Comparison of ENCODE assay signal across 28 cellular contexts in the genomic region with DNA sequence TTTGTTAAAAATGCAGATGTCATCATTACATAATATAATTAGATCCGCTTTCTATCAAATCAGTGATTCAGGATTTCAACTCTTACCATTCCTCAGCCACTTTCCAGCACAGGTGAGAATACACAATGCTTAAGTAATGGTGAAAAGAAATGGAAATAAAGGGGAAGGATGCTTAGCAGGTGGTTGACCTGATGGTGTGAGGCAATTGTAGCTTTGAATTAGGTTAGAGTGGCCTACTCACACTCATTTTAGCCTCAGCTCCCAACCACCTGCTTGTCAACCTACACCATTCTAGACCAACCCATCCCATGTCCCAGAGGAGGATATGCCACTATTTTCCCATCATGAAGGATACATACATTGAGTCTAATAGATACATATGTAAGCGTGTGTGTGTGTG.
"Had no signal": no experiment of that assay in that cellular context is flagged by ENCODE, and none has a peak within 500 bp of the region (broad histone marks: within the 10 kb centered on the region; RNA-seq: fewer than 3 reads in every experiment).

No MANE protein-coding gene starts in this region.

- H3K4me1 ChIP-seq: stomach, suprapubic skin, testis, thyroid gland, tibial artery, tibial nerve, transverse colon, upper lobe of left lung, upper lobe of right lung, uterus, vagina had no signal

- H3K9me3 Mint-ChIP-seq: stimulated activated effector memory CD8-positive, alpha-beta T cell treated with anti-CD3 and anti-CD28 coated beads, Interleukin-12 subunit alpha, Interleukin-12 subunit beta, amount 100 ng/mL, for 72 hours; stimulated activated memory B cell treated with anti-CD40 and anti-IgM and Interleukin-4, amounts not matched to agents 10 μg/mL and 1 μg/mL and 100 μg/mL, for 72 hours; stimulated activated naive B cell treated with anti-CD40 and anti-IgM and Interleukin-4, amounts not matched to agents 10 μg/mL and 1 μg/mL and 100 μg/mL, for 72 hours; stimulated activated naive CD8-positive, alpha-beta T cell treated with anti-CD3 and anti-CD28 coated beads, Interleukin-15, amount 100 ng/mL, for 72 hours; stimulated activated naive CD8-positive, alpha-beta T cell treated with anti-CD3 and anti-CD28 coated beads, Interleukin-15, Interleukin-2, amounts not matched to agents 100 ng/mL and 50 ng/mL, for 24 hours; type B pancreatic cell had no signal

- H3K27me3 Mint-ChIP-seq: stimulated activated memory B cell treated with anti-CD40 and anti-IgM and Interleukin-4, amounts not matched to agents 10 μg/mL and 1 μg/mL and 100 μg/mL, for 72 hours had no signal

- H3K4me1 Mint-ChIP-seq: stimulated activated effector memory CD8-positive, alpha-beta T cell treated with anti-CD3 and anti-CD28 coated beads, Interleukin-12 subunit alpha, Interleukin-12 subunit beta, amount 100 ng/mL, for 72 hours; stimulated activated memory B cell treated with anti-CD40 and anti-IgM and Interleukin-4, amounts not matched to agents 10 μg/mL and 1 μg/mL and 100 μg/mL, for 72 hours; stimulated activated naive B cell treated with anti-CD40 and anti-IgM and Interleukin-4, amounts not matched to agents 10 μg/mL and 1 μg/mL and 100 μg/mL, for 72 hours; stimulated activated naive CD8-positive, alpha-beta T cell treated with anti-CD3 and anti-CD28 coated beads, Interleukin-15, amount 100 ng/mL, for 72 hours had no signal

- H3K4me3 ChIP-seq: stomach, suprapubic skin, testis, thoracic aorta, thyroid gland, tibial artery, tibial nerve, transverse colon, upper lobe of left lung, upper lobe of right lung, uterus, vagina had no signal

- H3K27ac Mint-ChIP-seq: stimulated activated effector memory CD8-positive, alpha-beta T cell treated with anti-CD3 and anti-CD28 coated beads, Interleukin-12 subunit alpha, Interleukin-12 subunit beta, amount 100 ng/mL, for 72 hours; stimulated activated memory B cell treated with anti-CD40 and anti-IgM and Interleukin-4, amounts not matched to agents 10 μg/mL and 1 μg/mL and 100 μg/mL, for 72 hours; stimulated activated naive B cell treated with anti-CD40 and anti-IgM and Interleukin-4, amounts not matched to agents 10 μg/mL and 1 μg/mL and 100 μg/mL, for 72 hours; stimulated activated naive CD8-positive, alpha-beta T cell treated with anti-CD3 and anti-CD28 coated beads, Interleukin-15, amount 100 ng/mL, for 72 hours; stimulated activated naive CD8-positive, alpha-beta T cell treated with anti-CD3 and anti-CD28 coated beads, Interleukin-15, Interleukin-2, amounts not matched to agents 100 ng/mL and 50 ng/mL, for 24 hours; type B pancreatic cell had no signal

- H3K4me3 Mint-ChIP-seq: stimulated activated effector memory CD8-positive, alpha-beta T cell treated with anti-CD3 and anti-CD28 coated beads, Interleukin-12 subunit alpha, Interleukin-12 subunit beta, amount 100 ng/mL, for 72 hours; stimulated activated memory B cell treated with anti-CD40 and anti-IgM and Interleukin-4, amounts not matched to agents 10 μg/mL and 1 μg/mL and 100 μg/mL, for 72 hours; stimulated activated naive B cell treated with anti-CD40 and anti-IgM and Interleukin-4, amounts not matched to agents 10 μg/mL and 1 μg/mL and 100 μg/mL, for 72 hours; stimulated activated naive CD8-positive, alpha-beta T cell treated with anti-CD3 and anti-CD28 coated beads, Interleukin-15, amount 100 ng/mL, for 72 hours; stimulated activated naive CD8-positive, alpha-beta T cell treated with anti-CD3 and anti-CD28 coated beads, Interleukin-15, Interleukin-2, amounts not matched to agents 100 ng/mL and 50 ng/mL, for 24 hours; type B pancreatic cell had no signal

- H3K9me3 ChIP-seq: stomach, suprapubic skin, testis, thoracic aorta, thyroid gland, tibial artery, tibial nerve, transverse colon, upper lobe of left lung, upper lobe of right lung, uterus, vagina had no signal

- H3K36me3 Mint-ChIP-seq: stimulated activated effector memory CD8-positive, alpha-beta T cell treated with anti-CD3 and anti-CD28 coated beads, Interleukin-12 subunit alpha, Interleukin-12 subunit beta, amount 100 ng/mL, for 72 hours; stimulated activated memory B cell treated with anti-CD40 and anti-IgM and Interleukin-4, amounts not matched to agents 10 μg/mL and 1 μg/mL and 100 μg/mL, for 72 hours; stimulated activated naive B cell treated with anti-CD40 and anti-IgM and Interleukin-4, amounts not matched to agents 10 μg/mL and 1 μg/mL and 100 μg/mL, for 72 hours; type B pancreatic cell had no signal

- H3K27ac ChIP-seq: stomach, suprapubic skin, testis, thoracic aorta, thyroid gland, tibial artery, tibial nerve, transverse colon, upper lobe of left lung, upper lobe of right lung, uterus, vagina had no signal

- H3K36me3 ChIP-seq: stomach, suprapubic skin, thoracic aorta, thyroid gland, tibial artery, tibial nerve, transverse colon, upper lobe of left lung, upper lobe of right lung, uterus, vagina had no signal

- ATAC-seq: stimulated activated effector memory CD8-positive, alpha-beta T cell treated with anti-CD3 and anti-CD28 coated beads, Interleukin-12 subunit alpha, Interleukin-12 subunit beta, amount 100 ng/mL, for 72 hours; stimulated activated memory B cell treated with anti-CD40 and anti-IgM and Interleukin-4, amounts not matched to agents 10 μg/mL and 1 μg/mL and 100 μg/mL, for 72 hours; stimulated activated naive B cell treated with anti-CD40 and anti-IgM and Interleukin-4, amounts not matched to agents 10 μg/mL and 1 μg/mL and 100 μg/mL, for 72 hours; stimulated activated naive CD8-positive, alpha-beta T cell treated with anti-CD3 and anti-CD28 coated beads, Interleukin-15, amount 100 ng/mL, for 72 hours; stimulated activated naive CD8-positive, alpha-beta T cell treated with anti-CD3 and anti-CD28 coated beads, Interleukin-15, Interleukin-2, amounts not matched to agents 100 U/mL and 50 U/mL, for 24 hours; upper lobe of right lung had no signal

- H3K27me3 ChIP-seq: stomach, testis, thyroid gland, tibial artery, transverse colon, upper lobe of left lung, upper lobe of right lung, uterus, vagina had no signal

- DNase-seq: stimulated activated CD4-positive, alpha-beta T cell treated with anti-CD3 and anti-CD28 coated beads, Interleukin-2, amount 100 ng/mL, for 48 hours; stimulated activated CD4-positive, alpha-beta T cell treated with anti-CD3 and anti-CD28 coated beads, Interleukin-4, amount 100 ng/mL, for 1 hour; stimulated activated CD4-positive, alpha-beta T cell treated with anti-CD3 and anti-CD28 coated beads, Interleukin-4, amount 100 ng/mL, for 24 hours; stimulated activated CD4-positive, alpha-beta T cell treated with anti-CD3 and anti-CD28 coated beads, Interleukin-4, amount 100 ng/mL, for 4 hours; stimulated activated CD8-positive, alpha-beta memory T cell treated with anti-CD3 and anti-CD28 coated beads, Interleukin-4, amount 100 ng/mL, for 48 hours; stimulated activated naive B cell treated with anti-CD40 and anti-IgM and Interleukin-4, amounts not matched to agents 10 μg/mL and 1 μg/mL and 100 μg/mL, for 72 hours; stimulated activated naive CD4-positive, alpha-beta T cell; stimulated activated naive CD4-positive, alpha-beta T cell treated with Interleukin-2 at 50 U/mL for 16 hours; stimulated activated naive CD8-positive, alpha-beta T cell treated with anti-CD3 and anti-CD28 coated beads, Interleukin-15, amount 100 ng/mL, for 72 hours; stimulated activated naive CD8-positive, alpha-beta T cell treated with anti-CD3 and anti-CD28 coated beads, Interleukin-15, Interleukin-2, amounts not matched to agents 100 U/mL and 50 U/mL, for 24 hours; stomach; substantia nigra; testis; thyroid gland; tibial artery; transverse colon; trophoblast cell; upper lobe of left lung; upper lobe of right lung; uterus had no signal
